1 cellular context compared by ENCODE assay signal in genomic region chr15:74869726-74870407, GRCh38.
TF ChIP-seq lines count a peak whose summit lies in the region.

No MANE protein-coding gene starts in this region.

TF ChIP-seq in HepG2, 621 proteins besides CTCF, POLR2A, EP300 and RAD21:
- TF ChIP-seq SNAPC5 (CRISPR knock-in tag; IDR thresholded peaks at IDR 0.05; ENCODE audit: borderline replicate concordance), result no peak
- no peak for TF ChIP-seq IRF2 (CRISPR knock-in tag; IDR thresholded peaks at IDR 0.05)
- no peak for TF ChIP-seq ZFP36L2 (CRISPR knock-in tag; IDR thresholded peaks at IDR 0.05)
- no peak for TF ChIP-seq PHF21A (CRISPR knock-in tag; IDR thresholded peaks at IDR 0.05)
- no peak for TF ChIP-seq RFXAP (CRISPR knock-in tag; IDR thresholded peaks at IDR 0.05; ENCODE audit: borderline replicate concordance)
- TF ChIP-seq ZHX2 (IDR thresholded peaks at IDR 0.05; ENCODE audit: low read depth), result no peak
- TF ChIP-seq ZHX2 (CRISPR knock-in tag; IDR thresholded peaks at IDR 0.05; ENCODE audit: borderline replicate concordance), result no peak
- no peak for TF ChIP-seq ZNF275 (CRISPR knock-in tag; IDR thresholded peaks at IDR 0.05; ENCODE audit: borderline replicate concordance)
- TF ChIP-seq NFYB (CRISPR knock-in tag; IDR thresholded peaks at IDR 0.05), result no peak
- no peak for TF ChIP-seq ZNF782 (CRISPR knock-in tag; IDR thresholded peaks at IDR 0.05; ENCODE audit: borderline replicate concordance)
- no peak for TF ChIP-seq ZNF142 (CRISPR knock-in tag; IDR thresholded peaks at IDR 0.05)
- TF ChIP-seq ZBTB44 (CRISPR knock-in tag; IDR thresholded peaks at IDR 0.05), result no peak
- TF ChIP-seq ZMYM4 (CRISPR knock-in tag; IDR thresholded peaks at IDR 0.05), result no peak
- no peak for TF ChIP-seq MXD3 (CRISPR knock-in tag; IDR thresholded peaks at IDR 0.05)
TF ChIP-seq in HepG2: peak in this region for 0.
